Comparison of ENCODE assay signal across 18 cellular contexts in the genomic region with DNA sequence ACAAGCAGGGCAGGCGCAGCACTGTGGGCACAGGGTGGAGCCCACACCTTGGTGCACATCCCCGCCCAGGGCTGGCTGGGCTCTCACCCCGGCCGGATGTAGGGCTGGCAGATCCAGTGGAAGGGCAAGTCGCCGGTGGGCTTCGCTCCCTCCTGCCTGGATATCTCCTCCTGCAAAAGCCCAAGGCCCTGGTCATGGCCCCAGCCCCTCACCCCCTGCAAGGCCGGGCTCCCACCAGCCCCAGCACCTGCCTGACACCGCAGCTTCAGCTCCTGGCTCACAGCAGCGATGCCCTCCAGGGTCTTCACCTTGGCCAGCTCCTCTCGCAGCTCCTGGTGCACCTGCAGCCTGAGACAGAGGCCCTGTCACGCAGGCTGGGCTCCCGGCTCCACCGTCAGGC. TPM values are rescaled to one million over a fixed set of nuclear protein-coding genes. Genes with fewer than 3 reads are reported as not detected.
DNase-seq lines count a peak whose midpoint lies in the region; ATAC-seq and TF ChIP-seq lines count a peak whose summit lies in the region.
"Had no signal": no experiment of that assay in that cellular context is flagged by ENCODE, and none has a peak within 500 bp of the region (broad histone marks: within the 10 kb centered on the region; RNA-seq: fewer than 3 reads in every experiment).

No MANE protein-coding gene starts in this region.

- H4K20me1 ChIP-seq in BLaER1 (peaks cover 84% of the 10 kb centered on the region), osteoblast (ENCODE audit: insufficient read depth, low read length) (peaks cover 7% of the 10 kb centered on the region)

- H3K27me3 ChIP-seq in BLaER1 = no peaks in the 10 kb centered on the region
- H3K27me3 ChIP-seq in osteoblast (ENCODE audit: insufficient read depth, low read length) = no peaks in the 10 kb centered on the region
- H3K27me3 ChIP-seq: Peyer's patch had no signal

- peak; percentile 1; the same call in 1 of the 3 replicates for ATAC-seq in SK-N-SH treated with all-trans-retinoic acid at 6 μM for 48 hours

- intact Hi-C loops in posterior vena cava (cut with DNase I) = no loop called here

- peak; percentile 75 for DNase-seq in osteoblast (ENCODE audit: insufficient read length, low spot score, missing footprints)
- DNase-seq in coronary artery (ENCODE audit: low spot score) = no peak
- no peak for DNase-seq in activated naive CD4-positive, alpha-beta T cell treated with Interleukin-2 at 50 U/mL for 16 hours
- no peak for DNase-seq in posterior vena cava (ENCODE audit: low spot score)
- DNase-seq: AML-193; Caco-2; CD4-positive, CD25-positive, alpha-beta regulatory T cell; GF-D8; GOT3; KBM-7; NCI-H1105; NCI-H1694; Peyer's patch; SHP77 had no signal

- peaks cover 56% of the 10 kb centered on the region for H3K4me1 ChIP-seq in BLaER1
- peaks cover 10% of the 10 kb centered on the region for H3K4me1 ChIP-seq in osteoblast (ENCODE audit: insufficient read depth, low read length)

- TF ChIP-seq CTCF in C4-2B (conservative IDR thresholded peaks at IDR 0.05) = no peak
- no peak for TF ChIP-seq CTCF in osteoblast (IDR thresholded peaks at IDR 0.05; ENCODE audit: extremely low read depth, low read depth, low read length)
- no peak for TF ChIP-seq CTCF in coronary artery (IDR thresholded peaks at IDR 0.05)

- peaks cover 88% of the 10 kb centered on the region for H3K36me3 ChIP-seq in BLaER1
- peaks cover 42% of the 10 kb centered on the region for H3K36me3 ChIP-seq in osteoblast (ENCODE audit: insufficient read depth, low read length)

- no peaks in the 10 kb centered on the region for H3K9me3 ChIP-seq in BLaER1
- no peaks in the 10 kb centered on the region for H3K9me3 ChIP-seq in osteoblast (ENCODE audit: low read depth, low read length)
- H3K9me3 ChIP-seq: Caco-2, Peyer's patch had no signal

- H3K4me2 ChIP-seq in BLaER1 = peak overlapping the region; percentile 72; the same call in 1 of the 2 replicates
- H3K4me2 ChIP-seq in osteoblast (ENCODE audit: insufficient read depth, low read length) = no peak overlapping the region

- no peak overlapping the region for H3K4me3 ChIP-seq in BLaER1
- no peak overlapping the region for H3K4me3 ChIP-seq in osteoblast (ENCODE audit: insufficient read depth, low read length)
- H3K4me3 ChIP-seq in coronary artery = no peak overlapping the region
- H3K4me3 ChIP-seq: Peyer's patch, SK-N-MC had no signal

- H3K27ac ChIP-seq in BLaER1 (peak overlapping the region; percentile 63; the same call in 1 of the 2 replicates), C4-2B (peak overlapping the region; percentile 92; the same call in 1 of the 2 replicates), osteoblast (ENCODE audit: low read depth, low read length) (no peak overlapping the region), coronary artery (no peak overlapping the region)
- H3K27ac ChIP-seq: Peyer's patch, SK-N-MC had no signal

- no peak overlapping the region for H3K9ac ChIP-seq in BLaER1

- H3K79me2 ChIP-seq in osteoblast (ENCODE audit: insufficient read depth, low read length) = peaks cover 23% of the 10 kb centered on the region

- no peak overlapping the region for H2AFZ ChIP-seq in osteoblast (ENCODE audit: low read length)

TF ChIP-seq in SK-N-SH treated with all-trans-retinoic acid at 6 μM for 48 hours, 23 proteins besides CTCF, POLR2A, EP300 and RAD21 (continues in another document):
- TF ChIP-seq ZFP3 (CRISPR knock-in tag; IDR thresholded peaks at IDR 0.05) = no peak
- no peak for TF ChIP-seq CREB5 (CRISPR knock-in tag; IDR thresholded peaks at IDR 0.05; ENCODE audit: low read depth)
- no peak for TF ChIP-seq TOX (CRISPR knock-in tag; IDR thresholded peaks at IDR 0.05; ENCODE audit: borderline replicate concordance)
- TF ChIP-seq, protein P1, sequence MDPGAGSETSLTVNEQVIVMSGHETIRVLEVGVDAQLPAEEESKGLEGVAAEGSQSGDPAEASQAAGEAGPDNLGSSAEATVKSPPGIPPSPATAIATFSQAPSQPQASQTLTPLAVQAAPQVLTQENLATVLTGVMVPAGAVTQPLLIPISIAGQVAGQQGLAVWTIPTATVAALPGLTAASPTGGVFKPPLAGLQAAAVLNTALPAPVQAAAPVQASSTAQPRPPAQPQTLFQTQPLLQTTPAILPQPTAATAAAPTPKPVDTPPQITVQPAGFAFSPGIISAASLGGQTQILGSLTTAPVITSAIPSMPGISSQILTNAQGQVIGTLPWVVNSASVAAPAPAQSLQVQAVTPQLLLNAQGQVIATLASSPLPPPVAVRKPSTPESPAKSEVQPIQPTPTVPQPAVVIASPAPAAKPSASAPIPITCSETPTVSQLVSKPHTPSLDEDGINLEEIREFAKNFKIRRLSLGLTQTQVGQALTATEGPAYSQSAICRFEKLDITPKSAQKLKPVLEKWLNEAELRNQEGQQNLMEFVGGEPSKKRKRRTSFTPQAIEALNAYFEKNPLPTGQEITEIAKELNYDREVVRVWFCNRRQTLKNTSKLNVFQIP (CRISPR knock-in tag; IDR thresholded peaks at IDR 0.05; ENCODE audit: borderline replicate concordance, low read depth) = no peak
- no peak for TF ChIP-seq RARB (CRISPR knock-in tag; IDR thresholded peaks at IDR 0.05)
- TF ChIP-seq TSHZ2 (CRISPR knock-in tag; IDR thresholded peaks at IDR 0.05) = no peak
- TF ChIP-seq OSR1 (CRISPR knock-in tag; IDR thresholded peaks at IDR 0.05) = no peak
- TF ChIP-seq ZFP30 (CRISPR knock-in tag; IDR thresholded peaks at IDR 0.05) = no peak
- no peak for TF ChIP-seq ESRRG (CRISPR knock-in tag; IDR thresholded peaks at IDR 0.05)
- no peak for TF ChIP-seq ZNF565 (CRISPR knock-in tag; conservative IDR thresholded peaks at IDR 0.05; ENCODE audit: low read depth)
- TF ChIP-seq PPARA (CRISPR knock-in tag; IDR thresholded peaks at IDR 0.05; ENCODE audit: borderline replicate concordance) = no peak
- no peak for TF ChIP-seq CSRNP3 (CRISPR knock-in tag; IDR thresholded peaks at IDR 0.05)

RNA-seq across cellular contexts. Expression of gene DUS1L, which starts 5.0 kb away (rescaled TPM):
- total RNA-seq in osteoblast = 43.8 and 43.9 TPM in 2 replicates
- total RNA-seq in posterior vena cava = 10 to 100 TPM; 47.8 to 48.6 TPM

RNA-seq across cellular contexts. Expression of gene GPS1, which starts 8.9 kb away (rescaled TPM):
- total RNA-seq in osteoblast = 90.2 and 93.7 TPM in 2 replicates
- 10 to 100 TPM; 54.6 to 62.7 TPM for total RNA-seq in posterior vena cava

RNA-seq across cellular contexts. Expression of gene RFNG, which starts 9.0 kb away (rescaled TPM):
- total RNA-seq in osteoblast (46.3 and 52.7 TPM in 2 replicates), posterior vena cava (10 to 100 TPM; 23.7 to 26.4 TPM)

RNA-seq across cellular contexts. Expression of gene DCXR, which starts 23.1 kb away (rescaled TPM):
- total RNA-seq in osteoblast (23.9 and 31.8 TPM in 2 replicates), posterior vena cava (10 to 100 TPM; 44.1 to 52.1 TPM)

RNA-seq across cellular contexts. Expression of gene RAC3, which starts 29.1 kb away (rescaled TPM):
- 0.59 and 1.8 TPM in 2 replicates for total RNA-seq in osteoblast
- 1 to 10 TPM; 1.0 to 1.3 TPM for total RNA-seq in posterior vena cava

Comparison
In these comparisons a context has a peak if more than half of its experiments do, and no peak if none do; other contexts are left out.
1. H3K27ac ChIP-seq: peak in BLaER1 (single experiment) and C4-2B (single experiment); none in osteoblast (single experiment) and coronary artery (0 of 2).